Comparison of ENCODE assay signal across 8 cellular contexts in the genomic region with DNA sequence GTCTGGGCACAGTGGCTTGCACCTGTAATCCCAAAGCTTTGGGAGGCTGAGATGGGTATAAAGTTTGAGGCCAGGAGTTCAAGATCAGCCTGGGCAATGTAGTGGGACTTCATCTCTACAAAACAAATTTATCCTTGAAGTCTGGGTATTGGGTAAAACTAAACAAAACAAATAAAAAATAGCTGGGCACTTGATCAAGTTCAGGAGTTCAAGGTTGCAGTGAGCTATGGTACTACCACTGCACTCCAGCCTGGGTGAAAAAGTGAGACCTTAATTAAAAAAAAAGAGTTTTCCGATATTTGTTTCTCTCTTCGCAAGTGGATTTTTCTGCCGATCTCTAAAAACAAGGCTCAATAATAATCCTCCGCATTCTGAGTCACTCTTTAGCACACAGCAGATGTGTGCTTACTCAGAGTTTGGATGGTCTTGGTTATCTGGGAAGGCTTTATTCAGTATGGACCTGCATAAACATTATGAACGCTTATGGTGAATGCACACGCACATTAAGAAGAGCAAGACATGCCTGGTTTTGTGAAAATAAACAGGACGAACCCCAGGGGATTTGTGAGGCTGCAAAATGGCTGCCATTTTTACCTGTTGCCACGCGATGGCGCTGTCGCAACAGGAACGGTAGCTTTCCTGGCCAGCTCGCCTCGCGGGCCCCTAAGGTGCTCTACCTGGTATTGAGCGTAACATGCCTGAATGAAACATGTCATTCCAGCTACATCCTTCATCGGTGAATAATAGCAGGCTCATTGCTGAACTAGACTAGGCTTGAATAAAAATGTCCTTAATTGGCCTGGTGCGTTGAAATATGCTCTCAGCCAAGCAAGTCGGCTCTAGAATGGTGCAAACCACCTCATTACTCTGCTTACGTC. TPM values are rescaled to one million over a fixed set of nuclear protein-coding genes. Genes with fewer than 3 reads are reported as not detected.
DNase-seq lines count a peak whose midpoint lies in the region; ATAC-seq and TF ChIP-seq lines count a peak whose summit lies in the region.

No MANE protein-coding gene starts in this region.

- no peak overlapping the region for H3K27ac Mint-ChIP-seq in activated T-helper 17 cell treated with anti-CD3 and anti-CD28 coated beads, Interleukin-2, amount 50 U/mL, for 72 hours

- no TSS peak for BruUV-seq in PC-9 (replicated peaks; lab: Mats Ljungman, UMichigan)

- H3K4me1 Mint-ChIP-seq in activated T-helper 17 cell treated with anti-CD3 and anti-CD28 coated beads, Interleukin-2, amount 50 U/mL, for 72 hours, result no peaks in the 10 kb centered on the region

- intact Hi-C loops in PC-9 (cut with micrococcal nuclease; ENCODE audit: unreplicated experiment) (loop anchor here (1.0 to 10.0 kb wide), 4 partner anchors 287 to 1635 kb away; no protein-coding TSS in a partner anchor), upper lobe of right lung (cut with DNase I) (no loop called here)

- CTCF ChIA-PET in PC-9 (lab: Charles Lee), result interaction anchor here (0.6 kb wide), 6 partner anchors 32 to 1781 kb away, joined by 3 to 9 read pairs (median 4); no protein-coding TSS in a partner anchor

- H3K27ac ChIP-seq in PC-9 (no peak overlapping the region), upper lobe of right lung (no peak overlapping the region)

- DNase-seq in DMS53 (lab: John Stamatoyannopoulos, UW) (peak; percentile 86), PC-9 (peak; percentile 43 to 51), fibroblast of the conjunctiva (ENCODE audit: low read depth) (peak; percentile 61), omental fat pad (ENCODE audit: low spot score) (no peak), upper lobe of right lung (peak; percentile 79)
- DNase-seq in Jurkat, Clone E6-1 (ENCODE audit: low read depth, low spot score), result peak; percentile 25

- TF ChIP-seq CTCF in PC-9 (conservative IDR thresholded peaks at IDR 0.05) (peak; percentile 96), omental fat pad (IDR thresholded peaks at IDR 0.05) (peak in 1 of 3 donors; percentile 71), upper lobe of right lung (IDR thresholded peaks at IDR 0.05) (peak; percentile 91)

- no peaks in the 10 kb centered on the region for H3F3A ChIP-seq in PC-9 (ENCODE audit: insufficient read depth, low read depth)

- H3K4me3 Mint-ChIP-seq in activated T-helper 17 cell treated with anti-CD3 and anti-CD28 coated beads, Interleukin-2, amount 50 U/mL, for 72 hours, result no peak overlapping the region

- H3K36me3 Mint-ChIP-seq in activated T-helper 17 cell treated with anti-CD3 and anti-CD28 coated beads, Interleukin-2, amount 50 U/mL, for 72 hours (ENCODE audit: low read depth), result no peaks in the 10 kb centered on the region

- H3K27me3 ChIP-seq in PC-9 (ENCODE audit: insufficient read depth, low read depth) (no peaks in the 10 kb centered on the region), upper lobe of right lung (no peaks in the 10 kb centered on the region)

- H3K9me3 ChIP-seq in PC-9 (ENCODE audit: insufficient read depth, low read depth) (no peaks in the 10 kb centered on the region), upper lobe of right lung (no peaks in the 10 kb centered on the region)

- H2AFZ ChIP-seq in PC-9, result no peak overlapping the region; the same call in 1 of the 2 replicates

- ATAC-seq in GM21423 (IDR thresholded peaks at IDR 0.05; ENCODE audit: unreplicated experiment) (peak; percentile 87), omental fat pad (ENCODE audit: low FRiP score) (peak; percentile 72), upper lobe of right lung (peak; percentile 91)
- ATAC-seq in activated T-helper 17 cell treated with anti-CD3 and anti-CD28 coated beads, Interleukin-2, amount 50 U/mL, for 72 hours (replicated peaks), result peak; percentile 52

- H3K36me3 ChIP-seq in PC-9 (ENCODE audit: low read depth) (no peaks in the 10 kb centered on the region), upper lobe of right lung (no peaks in the 10 kb centered on the region)

- H3K9me2 ChIP-seq in PC-9 (ENCODE audit: insufficient read depth), result no peaks in the 10 kb centered on the region

- POLR2A ChIA-PET in PC-9 (lab: Charles Lee; ENCODE audit: unreplicated experiment), result interaction anchor here (0.6 to 0.7 kb wide), 2 partner anchors 159 to 808 kb away, joined by 3 to 8 read pairs; no protein-coding TSS in a partner anchor

- H3K4me3 ChIP-seq in Jurkat, Clone E6-1 (ENCODE audit: low read length), result no peak overlapping the region
- H3K4me3 ChIP-seq in PC-9 (no peak overlapping the region), upper lobe of right lung (no peak overlapping the region)

- no peaks in the 10 kb centered on the region for H4K20me1 ChIP-seq in PC-9 (ENCODE audit: insufficient read depth)

- peaks cover 14% of the 10 kb centered on the region for H3K27me3 Mint-ChIP-seq in activated T-helper 17 cell treated with anti-CD3 and anti-CD28 coated beads, Interleukin-2, amount 50 U/mL, for 72 hours

- H3K4me1 ChIP-seq in PC-9 (replicated peaks; ENCODE audit: insufficient read depth) (no peaks in the 10 kb centered on the region), upper lobe of right lung (peaks cover 6% of the 10 kb centered on the region)

- H3K9me3 Mint-ChIP-seq in activated T-helper 17 cell treated with anti-CD3 and anti-CD28 coated beads, Interleukin-2, amount 50 U/mL, for 72 hours, result no peaks in the 10 kb centered on the region

- H3K4me2 ChIP-seq in PC-9, result peak overlapping the region; percentile 29

- H3K79me2 ChIP-seq in PC-9 (ENCODE audit: low read depth), result no peaks in the 10 kb centered on the region

RNA-seq across cellular contexts. Expression of gene OPN5, which starts 6.0 kb away (rescaled TPM):
- polyA plus RNA-seq in Jurkat, Clone E6-1 (2012; ENCODE audit: insufficient read depth, insufficient read length), result not detected
- not detected in 2 replicates for total RNA-seq in PC-9 (2021)
- total RNA-seq in activated T-helper 17 cell treated with anti-CD3 and anti-CD28 coated beads, Interleukin-2, amount 50 U/mL, for 72 hours, result not detected
- not detected for total RNA-seq in omental fat pad
- not detected for total RNA-seq in upper lobe of right lung
